In genomic region chr1:207965602-207966387, GRCh38 we compare ENCODE assay signal across 2 cellular contexts.
TF ChIP-seq lines count a peak whose summit lies in the region.

No MANE protein-coding gene starts in this region.

TF ChIP-seq in HEK293, 187 proteins besides CTCF, POLR2A, EP300 and RAD21 (continued from another document):
- no peak for TF ChIP-seq PRDM6 (tag by site-specific recombination; IDR thresholded peaks at IDR 0.05)
- peak; percentile 43; the same call in 1 of the 2 replicates for TF ChIP-seq ZNF449 (tag by site-specific recombination; IDR thresholded peaks at IDR 0.05)
- TF ChIP-seq OVOL3 (tag by site-specific recombination; IDR thresholded peaks at IDR 0.05): no peak
- no peak for TF ChIP-seq ZBTB17 (tag by site-specific recombination; IDR thresholded peaks at IDR 0.05)
- no peak for TF ChIP-seq KLF8 (tag by site-specific recombination; IDR thresholded peaks at IDR 0.05)
- no peak for TF ChIP-seq ZNF24 (tag by site-specific recombination; IDR thresholded peaks at IDR 0.05)
- TF ChIP-seq, protein P1, sequence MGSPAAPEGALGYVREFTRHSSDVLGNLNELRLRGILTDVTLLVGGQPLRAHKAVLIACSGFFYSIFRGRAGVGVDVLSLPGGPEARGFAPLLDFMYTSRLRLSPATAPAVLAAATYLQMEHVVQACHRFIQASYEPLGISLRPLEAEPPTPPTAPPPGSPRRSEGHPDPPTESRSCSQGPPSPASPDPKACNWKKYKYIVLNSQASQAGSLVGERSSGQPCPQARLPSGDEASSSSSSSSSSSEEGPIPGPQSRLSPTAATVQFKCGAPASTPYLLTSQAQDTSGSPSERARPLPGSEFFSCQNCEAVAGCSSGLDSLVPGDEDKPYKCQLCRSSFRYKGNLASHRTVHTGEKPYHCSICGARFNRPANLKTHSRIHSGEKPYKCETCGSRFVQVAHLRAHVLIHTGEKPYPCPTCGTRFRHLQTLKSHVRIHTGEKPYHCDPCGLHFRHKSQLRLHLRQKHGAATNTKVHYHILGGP (tag by site-specific recombination; IDR thresholded peaks at IDR 0.05): no peak
TF ChIP-seq in HEK293: peak in this region for 1.

TF ChIP-seq in K562, 482 proteins besides CTCF, POLR2A, EP300 and RAD21 (continued from another document):
- TF ChIP-seq TCF15 (CRISPR knock-in tag; IDR thresholded peaks at IDR 0.05) (no peak), HSF4 (CRISPR knock-in tag; IDR thresholded peaks at IDR 0.05; ENCODE audit: borderline replicate concordance) (no peak), OTX1 (CRISPR knock-in tag; IDR thresholded peaks at IDR 0.05) (no peak), MCM2 (IDR thresholded peaks at IDR 0.05; ENCODE audit: low read depth) (no peak), GMEB1 (CRISPR knock-in tag; IDR thresholded peaks at IDR 0.05) (no peak), CSDE1 (IDR thresholded peaks at IDR 0.05) (no peak), ZNF174 (CRISPR knock-in tag; IDR thresholded peaks at IDR 0.05) (no peak), HINFP (tag; conservative IDR thresholded peaks at IDR 0.05; ENCODE audit: low read depth) (no peak), SREBF2 (CRISPR knock-in tag; IDR thresholded peaks at IDR 0.05) (no peak), BRCA1 (IDR thresholded peaks at IDR 0.05) (no peak), BRCA1 (CRISPR knock-in tag; IDR thresholded peaks at IDR 0.05) (no peak), ZBTB5 (IDR thresholded peaks at IDR 0.05) (no peak), CUX1 (CRISPR knock-in tag; IDR thresholded peaks at IDR 0.05) (no peak), NFE2L1 (tag; IDR thresholded peaks at IDR 0.05; ENCODE audit: borderline replicate concordance, low read depth) (no peak), RBM15 (IDR thresholded peaks at IDR 0.05; ENCODE audit: insufficient read depth, low read length) (no peak), RBM25 (IDR thresholded peaks at IDR 0.05; ENCODE audit: low read depth, low read length, severe bottlenecking) (peak; percentile 94), ZNF668 (CRISPR knock-in tag; IDR thresholded peaks at IDR 0.05) (no peak), BCOR (IDR thresholded peaks at IDR 0.05) (peak; percentile 88), HOXB6 (CRISPR knock-in tag; IDR thresholded peaks at IDR 0.05; ENCODE audit: borderline replicate concordance) (no peak), CHD4 (IDR thresholded peaks at IDR 0.05; ENCODE audit: insufficient read depth, insufficient replicate concordance, low read depth, low read length, poor library complexity, severe bottlenecking) (peak; percentile 58), POLR2AphosphoS5 (IDR thresholded peaks at IDR 0.05; ENCODE audit: control insufficient read depth, insufficient read depth, low read depth, low read length) (no peak), ZNF609 (CRISPR knock-in tag; IDR thresholded peaks at IDR 0.05; ENCODE audit: borderline replicate concordance) (no peak), KLF13 (tag; IDR thresholded peaks at IDR 0.05; ENCODE audit: borderline replicate concordance, low read depth) (no peak), GATAD2A (IDR thresholded peaks at IDR 0.05) (no peak), RBM22 (IDR thresholded peaks at IDR 0.05; ENCODE audit: low read depth, low read length, poor library complexity, severe bottlenecking) (no peak), SIN3B (IDR thresholded peaks at IDR 0.05; ENCODE audit: low read depth) (no peak), RB1 (IDR thresholded peaks at IDR 0.05; ENCODE audit: low read depth) (no peak), GABPB1 (CRISPR knock-in tag; IDR thresholded peaks at IDR 0.05) (no peak), CEBPG (CRISPR knock-in tag; IDR thresholded peaks at IDR 0.05) (no peak), CEBPG (tag; conservative IDR thresholded peaks at IDR 0.05 in 1 of 2, IDR thresholded peaks at IDR 0.05 in 1 of 2) (no peak), ZNF436 (CRISPR knock-in tag; IDR thresholded peaks at IDR 0.05) (no peak), KHSRP (IDR thresholded peaks at IDR 0.05) (no peak), KDM1A (IDR thresholded peaks at IDR 0.05) (peak in 1 of 2 experiments; percentile 71; a peak in 2 of 4 replicates), DPF2 (IDR thresholded peaks at IDR 0.05) (no peak)
- TF ChIP-seq, protein P2, sequence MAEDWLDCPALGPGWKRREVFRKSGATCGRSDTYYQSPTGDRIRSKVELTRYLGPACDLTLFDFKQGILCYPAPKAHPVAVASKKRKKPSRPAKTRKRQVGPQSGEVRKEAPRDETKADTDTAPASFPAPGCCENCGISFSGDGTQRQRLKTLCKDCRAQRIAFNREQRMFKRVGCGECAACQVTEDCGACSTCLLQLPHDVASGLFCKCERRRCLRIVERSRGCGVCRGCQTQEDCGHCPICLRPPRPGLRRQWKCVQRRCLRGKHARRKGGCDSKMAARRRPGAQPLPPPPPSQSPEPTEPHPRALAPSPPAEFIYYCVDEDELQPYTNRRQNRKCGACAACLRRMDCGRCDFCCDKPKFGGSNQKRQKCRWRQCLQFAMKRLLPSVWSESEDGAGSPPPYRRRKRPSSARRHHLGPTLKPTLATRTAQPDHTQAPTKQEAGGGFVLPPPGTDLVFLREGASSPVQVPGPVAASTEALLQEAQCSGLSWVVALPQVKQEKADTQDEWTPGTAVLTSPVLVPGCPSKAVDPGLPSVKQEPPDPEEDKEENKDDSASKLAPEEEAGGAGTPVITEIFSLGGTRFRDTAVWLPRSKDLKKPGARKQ (CRISPR knock-in tag; IDR thresholded peaks at IDR 0.05): no peak
- TF ChIP-seq, protein P3, sequence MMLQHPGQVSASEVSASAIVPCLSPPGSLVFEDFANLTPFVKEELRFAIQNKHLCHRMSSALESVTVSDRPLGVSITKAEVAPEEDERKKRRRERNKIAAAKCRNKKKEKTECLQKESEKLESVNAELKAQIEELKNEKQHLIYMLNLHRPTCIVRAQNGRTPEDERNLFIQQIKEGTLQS (IDR thresholded peaks at IDR 0.05): no peak
- TF ChIP-seq, protein P3 (CRISPR knock-in tag; conservative IDR thresholded peaks at IDR 0.05): no peak
- TF ChIP-seq, protein P4, sequence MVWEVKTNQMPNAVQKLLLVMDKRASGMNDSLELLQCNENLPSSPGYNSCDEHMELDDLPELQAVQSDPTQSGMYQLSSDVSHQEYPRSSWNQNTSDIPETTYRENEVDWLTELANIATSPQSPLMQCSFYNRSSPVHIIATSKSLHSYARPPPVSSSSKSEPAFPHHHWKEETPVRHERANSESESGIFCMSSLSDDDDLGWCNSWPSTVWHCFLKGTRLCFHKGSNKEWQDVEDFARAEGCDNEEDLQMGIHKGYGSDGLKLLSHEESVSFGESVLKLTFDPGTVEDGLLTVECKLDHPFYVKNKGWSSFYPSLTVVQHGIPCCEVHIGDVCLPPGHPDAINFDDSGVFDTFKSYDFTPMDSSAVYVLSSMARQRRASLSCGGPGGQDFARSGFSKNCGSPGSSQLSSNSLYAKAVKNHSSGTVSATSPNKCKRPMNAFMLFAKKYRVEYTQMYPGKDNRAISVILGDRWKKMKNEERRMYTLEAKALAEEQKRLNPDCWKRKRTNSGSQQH (CRISPR knock-in tag; IDR thresholded peaks at IDR 0.05): no peak
